In the genomic region with DNA sequence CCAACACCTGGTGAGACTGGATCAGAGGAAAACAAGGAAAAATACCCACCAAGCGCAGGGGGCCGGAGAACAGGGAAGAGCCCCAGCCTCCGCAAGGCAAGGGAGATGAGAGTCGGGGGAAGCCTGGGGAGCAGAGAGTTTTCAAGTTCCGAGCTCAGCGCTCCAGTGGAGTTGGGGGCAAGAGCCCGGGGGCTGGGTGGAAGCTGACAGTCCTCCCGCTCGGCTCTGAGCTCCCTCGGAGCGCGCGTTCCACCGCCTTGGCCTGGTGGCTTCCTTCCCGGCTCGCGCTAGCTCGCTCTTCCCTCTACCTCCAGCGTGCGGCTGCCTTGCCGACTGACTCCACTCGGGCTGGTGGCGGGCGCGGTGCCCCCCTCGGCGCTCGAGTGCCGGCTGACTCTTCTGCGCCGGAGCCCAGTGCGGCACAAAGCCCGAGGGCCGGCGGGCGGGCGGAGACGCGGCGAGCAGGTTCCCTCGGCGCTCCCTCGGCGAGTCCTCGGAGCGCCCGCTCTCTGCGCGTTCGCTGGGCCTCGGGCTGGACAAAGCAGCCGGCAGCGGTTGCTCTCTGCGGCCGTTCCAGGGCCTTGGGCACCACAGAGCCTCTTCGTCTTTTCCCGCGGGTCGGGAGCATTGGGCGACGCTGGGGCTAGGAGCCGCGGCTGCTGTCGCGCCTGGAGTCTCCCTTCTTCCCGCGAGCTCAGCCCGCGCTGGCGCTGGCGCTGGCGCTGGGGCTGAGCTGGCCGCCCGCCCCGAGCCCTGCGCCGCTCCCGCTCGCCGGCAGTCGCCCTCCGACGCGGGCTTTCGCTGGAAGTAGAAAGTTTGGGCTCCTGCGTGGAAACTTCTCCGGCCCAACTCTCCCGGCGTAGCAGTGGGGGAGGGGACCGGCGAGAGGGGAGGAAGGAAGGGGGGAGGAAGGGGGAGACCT, we compare ENCODE assay signal across 9 cellular contexts. TPM values are rescaled to one million over a fixed set of nuclear protein-coding genes. Genes with fewer than 3 reads are reported as not detected.
DNase-seq lines count a peak whose midpoint lies in the region; ATAC-seq and TF ChIP-seq lines count a peak whose summit lies in the region.
"Had no signal": no experiment of that assay in that cellular context is flagged by ENCODE, and none has a peak within 500 bp of the region (broad histone marks: within the 10 kb centered on the region; RNA-seq: fewer than 3 reads in every experiment).

No MANE protein-coding gene starts in this region.

- ATAC-seq in right lobe of liver (peak; percentile 42 to 63 (median 58)), upper lobe of left lung (ENCODE audit: low FRiP score in 2 of 2) (peak in 1 of 2 donors; percentile 29)

- no peaks in the 10 kb centered on the region for H3K36me3 ChIP-seq in right lobe of liver
- H3K36me3 ChIP-seq in upper lobe of left lung, result no peaks in the 10 kb centered on the region

- intact Hi-C loops in right lobe of liver (cut with DNase I), result no loop called here

- TF ChIP-seq CTCF in cardiac fibroblast (IDR thresholded peaks at IDR 0.05; ENCODE audit: low read depth, low read length) (no peak), right lobe of liver (IDR thresholded peaks at IDR 0.05) (no peak), upper lobe of left lung (IDR thresholded peaks at IDR 0.05) (no peak)

- H3K27ac ChIP-seq in right lobe of liver (no peak overlapping the region), upper lobe of left lung (no peak overlapping the region)

- H3K9me3 ChIP-seq in right lobe of liver (no peaks in the 10 kb centered on the region), upper lobe of left lung (no peaks in the 10 kb centered on the region)

- peak overlapping the region; percentile 22 to 40 for H3K4me3 ChIP-seq in cardiac fibroblast (replicated peaks in 1 of 2; ENCODE audit: low read depth in 2 of 2, low read length in 2 of 2)
- H3K4me3 ChIP-seq in right lobe of liver, result peak overlapping the region; percentile 5 to 42 (median 33)
- peak overlapping the region; percentile 13 to 45 (median 30) for H3K4me3 ChIP-seq in upper lobe of left lung

- H3K27me3 ChIP-seq in right lobe of liver, result peaks cover 43 to 75% of the 10 kb centered on the region in 2 donors
- peaks cover 2 to 99% (median 81%) of the 10 kb centered on the region in 4 donors for H3K27me3 ChIP-seq in upper lobe of left lung

- DNase-seq in NCI-H2107 treated with DMSO at 0.1 percent for 48 hours (lab: John Stamatoyannopoulos, UW; ENCODE audit: unreplicated experiment) (peak; percentile 19), NCI-H2107 (lab: John Stamatoyannopoulos, UW) (no peak), NCI-H2227 (lab: John Stamatoyannopoulos, UW; ENCODE audit: unreplicated experiment) (peak; percentile 56), cardiac fibroblast (ENCODE audit: low read depth in 2 of 2) (peak; percentile 44 to 58), right lobe of liver (peak in 1 of 3 donors; percentile 26), upper lobe of left lung (peak in 1 of 2 donors; percentile 87), amniotic stem cell (lab: John Stamatoyannopoulos, UW) (no peak), RPMI8226 (no peak)

- peaks cover 0 to 35% (median 15%) of the 10 kb centered on the region in 4 donors for H3K4me1 ChIP-seq in right lobe of liver
- peaks cover 52 to 67% (median 63%) of the 10 kb centered on the region in 4 donors for H3K4me1 ChIP-seq in upper lobe of left lung

- TF ChIP-seq POLR2A in right lobe of liver (IDR thresholded peaks at IDR 0.05) (no peak), upper lobe of left lung (IDR thresholded peaks at IDR 0.05) (no peak)

- WGBS in right lobe of liver (ENCODE audit: insufficient coverage, low coverage, low lambda C conversion rate, missing lambda C conversion rate), result 13% methylated on average over 27 of the region's 91 CpGs
- WGBS in upper lobe of left lung, 2 donors, result 7% methylated on average over 19 to 37 of the region's 91 CpGs

- no peak for TF ChIP-seq EP300 in upper lobe of left lung (IDR thresholded peaks at IDR 0.05)

RNA-seq across cellular contexts. Expression of a gene that starts 1.0 kb away (rescaled TPM):
- not detected for total RNA-seq in right lobe of liver
- not detected for total RNA-seq in upper lobe of left lung
- total RNA-seq: dermis microvascular lymphatic vessel endothelial cell had no signal

Comparison
In these comparisons a context has a peak if more than half of its experiments do, and no peak if none do; other contexts are left out.
1. DNase-seq: peak in NCI-H2107 treated with DMSO at 0.1 percent for 48 hours (single experiment), NCI-H2227 (single experiment) and cardiac fibroblast (2 of 2); none in NCI-H2107 (single experiment), amniotic stem cell (single experiment) and RPMI8226 (single experiment).
2. Peak in every context shown above with its lines, with median percentiles within 50 percentile points of each other: H3K4me3 ChIP-seq.